ENCODE assay signal across 1 cellular context in genomic region chr9:128881884-128882676, GRCh38.
A peak's percentile ranks its signal among the peaks of the same experiment; 100 is the strongest.
TF ChIP-seq lines count a peak whose summit lies in the region.

Gene KYAT1, minus strand, starts transcription at chr9:128881950. Its CDS starts 36,545 bp downstream, at chr9:128845405.
Gene LRRC8A, plus strand, starts transcription at chr9:128882133. Its CDS starts 25,032 bp downstream, at chr9:128907165.

TF ChIP-seq in HepG2, 621 proteins besides CTCF, POLR2A, EP300 and RAD21 (continued from another document and continues in another):
- TF ChIP-seq TRIM22 (IDR thresholded peaks at IDR 0.05) = no peak
- no peak for TF ChIP-seq KAT7 (CRISPR knock-in tag; IDR thresholded peaks at IDR 0.05; ENCODE audit: borderline replicate concordance)
- peak; percentile 46; the same call in 1 of the 2 replicates for TF ChIP-seq KDM3A (CRISPR knock-in tag; IDR thresholded peaks at IDR 0.05; ENCODE audit: low read depth)
- TF ChIP-seq ZNF296 (CRISPR knock-in tag; conservative IDR thresholded peaks at IDR 0.05) = no peak
- peak; percentile 56; the same call in 1 of the 2 replicates for TF ChIP-seq ZMYM3 (CRISPR knock-in tag; IDR thresholded peaks at IDR 0.05)
- no peak for TF ChIP-seq ATF5 (CRISPR knock-in tag; IDR thresholded peaks at IDR 0.05; ENCODE audit: low read depth)
- TF ChIP-seq MAFK (conservative IDR thresholded peaks at IDR 0.05 in 1 of 2, IDR thresholded peaks at IDR 0.05 in 1 of 2; ENCODE audit: low read length in 2 of 2) = no peak
- TF ChIP-seq ZIK1 (CRISPR knock-in tag; IDR thresholded peaks at IDR 0.05; ENCODE audit: borderline replicate concordance, low read depth) = no peak
- TF ChIP-seq THAP9 (CRISPR knock-in tag; IDR thresholded peaks at IDR 0.05; ENCODE audit: borderline replicate concordance) = peak; percentile 81; the same call in 1 of the 2 replicates
- no peak for TF ChIP-seq ZNF781 (CRISPR knock-in tag; IDR thresholded peaks at IDR 0.05; ENCODE audit: borderline replicate concordance, not compliant biosample characterization)
- TF ChIP-seq ZSCAN9 (CRISPR knock-in tag; IDR thresholded peaks at IDR 0.05; ENCODE audit: borderline replicate concordance) = peak; percentile 71
- TF ChIP-seq ZC3H13 (CRISPR knock-in tag; IDR thresholded peaks at IDR 0.05) = 0 out of 2 replicates have a peak, but pooled peaks have one; percentile 49
- TF ChIP-seq CREM (IDR thresholded peaks at IDR 0.05) = peak; percentile 93
- peak; percentile 46; the same call in 1 of the 2 replicates for TF ChIP-seq CREM (CRISPR knock-in tag; IDR thresholded peaks at IDR 0.05)
- TF ChIP-seq ZNF546 (CRISPR knock-in tag; conservative IDR thresholded peaks at IDR 0.05) = no peak
- 0 out of 2 replicates have a peak, but pooled peaks have one; percentile 8 for TF ChIP-seq ZBTB39 (CRISPR knock-in tag; IDR thresholded peaks at IDR 0.05)
- no peak; the same call in 1 of the 2 replicates for TF ChIP-seq ZNF792 (CRISPR knock-in tag; IDR thresholded peaks at IDR 0.05)
- TF ChIP-seq SALL2 (CRISPR knock-in tag; IDR thresholded peaks at IDR 0.05) = no peak
- TF ChIP-seq HDAC1 (CRISPR knock-in tag; IDR thresholded peaks at IDR 0.05) = peak; percentile 74
- no peak; the same call in 1 of the 2 replicates for TF ChIP-seq BRCA1 (CRISPR knock-in tag; IDR thresholded peaks at IDR 0.05)
- no peak for TF ChIP-seq AGO1 (IDR thresholded peaks at IDR 0.05; ENCODE audit: low read depth, low read length, poor library complexity, severe bottlenecking)
- no peak for TF ChIP-seq ZNF567 (CRISPR knock-in tag; IDR thresholded peaks at IDR 0.05; ENCODE audit: borderline replicate concordance)
- TF ChIP-seq PAXIP1 (CRISPR knock-in tag; conservative IDR thresholded peaks at IDR 0.05) = 0 out of 2 replicates have a peak, but pooled peaks have one; percentile 41
- TF ChIP-seq ZNF207 (IDR thresholded peaks at IDR 0.05; ENCODE audit: borderline replicate concordance) = no peak
- no peak for TF ChIP-seq MAFF (IDR thresholded peaks at IDR 0.05; ENCODE audit: low read depth, low read length)
- no peak for TF ChIP-seq DMTF1 (CRISPR knock-in tag; IDR thresholded peaks at IDR 0.05)
- peak; percentile 83; the same call in 1 of the 2 replicates for TF ChIP-seq GMEB1 (CRISPR knock-in tag; IDR thresholded peaks at IDR 0.05; ENCODE audit: borderline replicate concordance)
- peak; percentile 34; the same call in 1 of the 2 replicates for TF ChIP-seq POGZ (CRISPR knock-in tag; IDR thresholded peaks at IDR 0.05)
- no peak for TF ChIP-seq DR1 (CRISPR knock-in tag; IDR thresholded peaks at IDR 0.05)
- no peak; the same call in 1 of the 2 replicates for TF ChIP-seq ZNF746 (CRISPR knock-in tag; IDR thresholded peaks at IDR 0.05)
- TF ChIP-seq IKZF4 (CRISPR knock-in tag; IDR thresholded peaks at IDR 0.05; ENCODE audit: borderline replicate concordance, low read depth, not compliant biosample characterization) = peak; percentile 57
- no peak for TF ChIP-seq EED (CRISPR knock-in tag; IDR thresholded peaks at IDR 0.05)
- no peak for TF ChIP-seq KDM4B (CRISPR knock-in tag; IDR thresholded peaks at IDR 0.05)
- peak; percentile 95 for TF ChIP-seq HNRNPLL (IDR thresholded peaks at IDR 0.05; ENCODE audit: low read depth, low read length, poor library complexity, severe bottlenecking)
- TF ChIP-seq TFE3 (CRISPR knock-in tag; IDR thresholded peaks at IDR 0.05) = 0 out of 2 replicates have a peak, but pooled peaks have one; percentile 32
- peak; percentile 76 for TF ChIP-seq HNF1B (CRISPR knock-in tag; IDR thresholded peaks at IDR 0.05)
- no peak for TF ChIP-seq BCL6 (CRISPR knock-in tag; IDR thresholded peaks at IDR 0.05)
- 0 out of 2 replicates have a peak, but pooled peaks have one; percentile 60 for TF ChIP-seq CREBL2 (CRISPR knock-in tag; IDR thresholded peaks at IDR 0.05; ENCODE audit: borderline replicate concordance)
- TF ChIP-seq ZNF616 (CRISPR knock-in tag; IDR thresholded peaks at IDR 0.05; ENCODE audit: low read depth) = peak; percentile 26; the same call in 1 of the 2 replicates
- TF ChIP-seq ATF3 (CRISPR knock-in tag; IDR thresholded peaks at IDR 0.05) = peak; percentile 76
- peak; percentile 69 for TF ChIP-seq ASH2L (IDR thresholded peaks at IDR 0.05; ENCODE audit: insufficient read length, low read depth, low read length)
- 0 out of 2 replicates have a peak, but pooled peaks have one; percentile 64 for TF ChIP-seq ZNF670 (CRISPR knock-in tag; IDR thresholded peaks at IDR 0.05; ENCODE audit: borderline replicate concordance)
- peak; percentile 67 for TF ChIP-seq HNRNPK (IDR thresholded peaks at IDR 0.05; ENCODE audit: low read depth, low read length, poor library complexity, severe bottlenecking)
